Comparison of ENCODE assay signal across 11 cellular contexts in genomic region chr10:1066734-1067133, GRCh38. TPM values are rescaled to one million over a fixed set of nuclear protein-coding genes. Genes with fewer than 3 reads are reported as not detected.
DNase-seq lines count a peak whose midpoint lies in the region; ATAC-seq and TF ChIP-seq lines count a peak whose summit lies in the region.
"Not testable (repeated sequence)": the region's sequence is repeated elsewhere in the genome, so short reads cannot be mapped to it uniquely, and the experiment has no call there.
"Had no signal": no experiment of that assay in that cellular context is flagged by ENCODE, and none has a peak within 500 bp of the region (broad histone marks: within the 10 kb centered on the region; RNA-seq: fewer than 3 reads in every experiment).

No MANE protein-coding gene starts in this region.

- H3K27ac ChIP-seq in CD8-positive, alpha-beta T cell (ENCODE audit: low read depth, low read length), result not testable (repeated sequence)

- POLR2A ChIA-PET in CD8-positive, alpha-beta T cell (lab: Charles Lee); activated CD8-positive, alpha-beta T cell treated with anti-CD3 and anti-CD28 coated beads for 36 hours (lab: Charles Lee): not testable (repeated sequence)

- not testable (repeated sequence) for DNase-seq in CD8-positive, alpha-beta T cell; activated CD8-positive, alpha-beta T cell treated with anti-CD3 and anti-CD28 coated beads for 36 hours; immature natural killer cell; natural killer cell treated with Interleukin-12 subunit alpha and Interleukin-12 subunit beta and Interleukin-15 and Interleukin-18, amount 100 ng/mL, for 72 hours (ENCODE audit: low spot score)
- DNase-seq in NCI-H226, result peak; percentile 38

- not testable (repeated sequence) for ATAC-seq in CD8-positive, alpha-beta T cell; activated CD8-positive, alpha-beta T cell treated with anti-CD3 and anti-CD28 coated beads for 36 hours; natural killer cell treated with Interleukin-12 subunit alpha and Interleukin-12 subunit beta and Interleukin-15 and Interleukin-18, amount 100 ng/mL, for 72 hours

- H3K4me1 ChIP-seq in CD8-positive, alpha-beta T cell (ENCODE audit: insufficient read depth, low read length), result peaks cover 50% of the 10 kb centered on the region

- not testable (repeated sequence) for TF ChIP-seq CTCF in CD8-positive, alpha-beta T cell (IDR thresholded peaks at IDR 0.05); activated CD8-positive, alpha-beta T cell treated with anti-CD3 and anti-CD28 coated beads for 36 hours (IDR thresholded peaks at IDR 0.05)

- intact Hi-C loops in CD8-positive, alpha-beta T cell (cut with DNase I, micrococcal nuclease); activated CD8-positive, alpha-beta T cell treated with anti-CD3 and anti-CD28 coated beads for 36 hours (cut with micrococcal nuclease): not testable (repeated sequence)

- CTCF ChIA-PET in CD8-positive, alpha-beta T cell (lab: Charles Lee); activated CD8-positive, alpha-beta T cell treated with anti-CD3 and anti-CD28 coated beads for 36 hours (lab: Charles Lee): not testable (repeated sequence)

- H3K9me3 Mint-ChIP-seq in CD8-positive, alpha-beta T cell; activated CD8-positive, alpha-beta T cell treated with anti-CD3 and anti-CD28 coated beads for 36 hours; activated naive CD8-positive, alpha-beta T cell (ENCODE audit: low read depth); immature natural killer cell; natural killer cell treated with Interleukin-12 subunit alpha and Interleukin-12 subunit beta and Interleukin-15 and Interleukin-18, amount 100 ng/mL, for 72 hours: not testable (repeated sequence)

- H3K9me3 ChIP-seq in CD8-positive, alpha-beta T cell (ENCODE audit: low read length), result not testable (repeated sequence)

- H3K27me3 ChIP-seq in CD8-positive, alpha-beta T cell (ENCODE audit: insufficient read depth, low read length), result not testable (repeated sequence)

- not testable (repeated sequence) for H3K4me3 ChIP-seq in CD8-positive, alpha-beta T cell (ENCODE audit: low read depth, low read length)

- H3K36me3 Mint-ChIP-seq in CD8-positive, alpha-beta T cell; activated naive CD8-positive, alpha-beta T cell; immature natural killer cell; natural killer cell treated with Interleukin-12 subunit alpha and Interleukin-12 subunit beta and Interleukin-15 and Interleukin-18, amount 100 ng/mL, for 72 hours: not testable (repeated sequence)
- peaks cover 12% of the 10 kb centered on the region for H3K36me3 Mint-ChIP-seq in activated CD8-positive, alpha-beta T cell treated with anti-CD3 and anti-CD28 coated beads for 36 hours (ENCODE audit: low read depth)

- H3K27ac Mint-ChIP-seq in CD8-positive, alpha-beta T cell, result peak overlapping the region; percentile 53
- peak overlapping the region; percentile 16 for H3K27ac Mint-ChIP-seq in activated CD8-positive, alpha-beta T cell treated with anti-CD3 and anti-CD28 coated beads for 36 hours
- peak overlapping the region; percentile 78 for H3K27ac Mint-ChIP-seq in activated naive CD8-positive, alpha-beta T cell
- H3K27ac Mint-ChIP-seq in immature natural killer cell, result peak overlapping the region; percentile 61 to 90 (median 77)
- H3K27ac Mint-ChIP-seq in natural killer cell treated with Interleukin-12 subunit alpha and Interleukin-12 subunit beta and Interleukin-15 and Interleukin-18, amount 100 ng/mL, for 72 hours, result peak overlapping the region; percentile 50 to 67

- not testable (repeated sequence) for H3K4me3 Mint-ChIP-seq in CD8-positive, alpha-beta T cell; activated CD8-positive, alpha-beta T cell treated with anti-CD3 and anti-CD28 coated beads for 36 hours; activated naive CD8-positive, alpha-beta T cell
- H3K4me3 Mint-ChIP-seq in immature natural killer cell, result peak overlapping the region in 2 of 5 donors; percentile 8 to 31
- H3K4me3 Mint-ChIP-seq in natural killer cell treated with Interleukin-12 subunit alpha and Interleukin-12 subunit beta and Interleukin-15 and Interleukin-18, amount 100 ng/mL, for 72 hours, result peak overlapping the region; percentile 67

- peaks cover 75% of the 10 kb centered on the region for H3K4me1 Mint-ChIP-seq in CD8-positive, alpha-beta T cell (ENCODE audit: low read depth)
- H3K4me1 Mint-ChIP-seq in activated CD8-positive, alpha-beta T cell treated with anti-CD3 and anti-CD28 coated beads for 36 hours (ENCODE audit: low read depth), result peaks cover 61% of the 10 kb centered on the region
- H3K4me1 Mint-ChIP-seq in activated naive CD8-positive, alpha-beta T cell (ENCODE audit: low read depth), result peaks cover 73% of the 10 kb centered on the region
- H3K4me1 Mint-ChIP-seq in immature natural killer cell, result peaks cover 88 to 98% of the 10 kb centered on the region in 2 donors
- peaks cover 74 to 83% of the 10 kb centered on the region in 2 donors for H3K4me1 Mint-ChIP-seq in natural killer cell treated with Interleukin-12 subunit alpha and Interleukin-12 subunit beta and Interleukin-15 and Interleukin-18, amount 100 ng/mL, for 72 hours (ENCODE audit: low read depth in 2 of 2)

- not testable (repeated sequence) for H3K36me3 ChIP-seq in CD8-positive, alpha-beta T cell (ENCODE audit: insufficient read depth, low read length)

- not testable (repeated sequence) for H3K27me3 Mint-ChIP-seq in CD8-positive, alpha-beta T cell (ENCODE audit: low read depth); activated CD8-positive, alpha-beta T cell treated with anti-CD3 and anti-CD28 coated beads for 36 hours; activated naive CD8-positive, alpha-beta T cell; natural killer cell treated with Interleukin-12 subunit alpha and Interleukin-12 subunit beta and Interleukin-15 and Interleukin-18, amount 100 ng/mL, for 72 hours
- peaks cover 0 to 12% (median 6%) of the 10 kb centered on the region in 3 donors for H3K27me3 Mint-ChIP-seq in immature natural killer cell (ENCODE audit: low read depth in 3 of 3)

RNA-seq across cellular contexts. Expression of gene WDR37, which starts 10.5 kb away (rescaled TPM):
- 10 to 100 TPM; 22.6 to 23.7 TPM for total RNA-seq in CD8-positive, alpha-beta T cell
- total RNA-seq in activated CD8-positive, alpha-beta T cell treated with anti-CD3 and anti-CD28 coated beads for 36 hours, result 10 to 100 TPM; 17.2 to 17.9 TPM
- polyA plus RNA-seq in immature natural killer cell, result 10 to 100 TPM; 16.7 to 32.2 (median 26.5) TPM
- 10 to 100 TPM; 31.8 to 37.6 TPM for total RNA-seq in natural killer cell treated with Interleukin-12 subunit alpha and Interleukin-12 subunit beta and Interleukin-15 and Interleukin-18, amount 100 ng/mL, for 72 hours

RNA-seq across cellular contexts. Expression of gene IDI1, which starts 17.8 kb away (rescaled TPM):
- total RNA-seq in CD8-positive, alpha-beta T cell, result 100 to 1,000 TPM; 307 to 317 TPM
- total RNA-seq in activated CD8-positive, alpha-beta T cell treated with anti-CD3 and anti-CD28 coated beads for 36 hours, result 10 to 100 TPM; 67.7 to 69.5 TPM
- polyA plus RNA-seq in immature natural killer cell, result 100 to 1,000 TPM in 1 of 3 donors, 10 to 100 TPM in 2; 62.3 to 113 (median 95.9) TPM
- total RNA-seq in natural killer cell treated with Interleukin-12 subunit alpha and Interleukin-12 subunit beta and Interleukin-15 and Interleukin-18, amount 100 ng/mL, for 72 hours, result 100 to 1,000 TPM in 1 of 2 donors, 10 to 100 TPM in 1; 85.7 to 140 TPM

RNA-seq across cellular contexts. Expression of gene IDI2, which starts 41.1 kb away (rescaled TPM):
- total RNA-seq in CD8-positive, alpha-beta T cell, result not detected
- total RNA-seq in activated CD8-positive, alpha-beta T cell treated with anti-CD3 and anti-CD28 coated beads for 36 hours, result not detected
- under 1 TPM in 1 of 3 donors, not detected in 2; 0.19 TPM for polyA plus RNA-seq in immature natural killer cell
- not detected for total RNA-seq in natural killer cell treated with Interleukin-12 subunit alpha and Interleukin-12 subunit beta and Interleukin-15 and Interleukin-18, amount 100 ng/mL, for 72 hours
- total RNA-seq: Daoy, GM23248, H4, HepG2 had no signal
- polyA plus RNA-seq: GM23248, HepG2, IgD-negative memory B cell had no signal

Comparison
In these comparisons a context has a peak if more than half of its experiments do, and no peak if none do; other contexts are left out.
1. H3K27ac Mint-ChIP-seq: peak in every context shown above with its lines; median percentile 78 in activated naive CD8-positive, alpha-beta T cell; 77 in immature natural killer cell; 58 in natural killer cell treated with Interleukin-12 subunit alpha and Interleukin-12 subunit beta and Interleukin-15 and Interleukin-18, amount 100 ng/mL, for 72 hours; 53 in CD8-positive, alpha-beta T cell; 16 in activated CD8-positive, alpha-beta T cell treated with anti-CD3 and anti-CD28 coated beads for 36 hours.